ENCODE assay signal across 8 cellular contexts in genomic region chr4:499563-499962, GRCh38.
DNase-seq lines count a peak whose midpoint lies in the region; ATAC-seq and TF ChIP-seq lines count a peak whose summit lies in the region.

No MANE protein-coding gene starts in this region.

- H3K27me3 ChIP-seq in KMS-11 (ENCODE audit: insufficient read depth, low read depth) (no peaks in the 10 kb centered on the region), duodenal mucosa (ENCODE audit: control insufficient read depth in 1 of 2, insufficient read depth in 2 of 2, low read length in 2 of 2) (no peaks in the 10 kb centered on the region)

- H3K36me3 ChIP-seq in KMS-11 (ENCODE audit: insufficient read depth) (no peaks in the 10 kb centered on the region), duodenal mucosa (ENCODE audit: control insufficient read depth in 1 of 2, insufficient read depth in 2 of 2, low read length in 2 of 2) (peaks cover 19 to 43% of the 10 kb centered on the region in 2 donors)

- peaks cover 49% of the 10 kb centered on the region for H3K9me3 Mint-ChIP-seq in nephron progenitor cell

- peak overlapping the region; percentile 57 for H2AFZ ChIP-seq in KMS-11 (ENCODE audit: low read depth)

- TF ChIP-seq CTCF in KMS-11 (conservative IDR thresholded peaks at IDR 0.05; ENCODE audit: low read depth, low read length), result no peak
- no peak for TF ChIP-seq CTCF in nephron progenitor cell (IDR thresholded peaks at IDR 0.05)

- H3K4me1 ChIP-seq in KMS-11 (ENCODE audit: low read depth, poor library complexity, severe bottlenecking), result no peaks in the 10 kb centered on the region
- peaks cover 9 to 10% of the 10 kb centered on the region in 2 donors for H3K4me1 ChIP-seq in duodenal mucosa (ENCODE audit: control insufficient read depth in 1 of 2, insufficient read depth in 2 of 2, low read length in 2 of 2)

- peaks cover 71% of the 10 kb centered on the region for H3K36me3 Mint-ChIP-seq in nephron progenitor cell (ENCODE audit: low read depth)

- peak overlapping the region; percentile 89 for H3K27ac Mint-ChIP-seq in nephron progenitor cell

- H3K79me2 ChIP-seq in KMS-11 (ENCODE audit: insufficient read depth, low read depth), result no peaks in the 10 kb centered on the region

- no peaks in the 10 kb centered on the region for H4K20me1 ChIP-seq in KMS-11 (ENCODE audit: insufficient read depth)

- ATAC-seq in GM18498 (IDR thresholded peaks at IDR 0.05; ENCODE audit: unreplicated experiment) (peak; percentile 7), HG02571 (IDR thresholded peaks at IDR 0.05; ENCODE audit: unreplicated experiment) (no peak)

- H3K4me1 Mint-ChIP-seq in nephron progenitor cell, result peaks cover 23% of the 10 kb centered on the region

- H3K27me3 Mint-ChIP-seq in nephron progenitor cell (ENCODE audit: low read depth, poor library complexity), result peaks cover 5% of the 10 kb centered on the region

- no peak for DNase-seq in nephron progenitor cell
- DNase-seq in medulla oblongata (ENCODE audit: extremely low spot score), result no peak
- DNase-seq in foreskin melanocyte, result no peak
- DNase-seq in activated CD4-positive, CD25-positive, alpha-beta regulatory T cell (lab: John Stamatoyannopoulos, UW), result no peak

- H3K4me3 ChIP-seq in KMS-11 (IDR thresholded peaks at IDR 0.05; ENCODE audit: insufficient read depth, low read depth, low read length), result no peak overlapping the region
- H3K4me3 ChIP-seq in duodenal mucosa (ENCODE audit: low read depth in 1 of 2, low read length in 2 of 2), result peak overlapping the region; percentile 90 to 96

- H3K9ac ChIP-seq in KMS-11 (peak overlapping the region; percentile 68; the same call in 1 of the 2 replicates), duodenal mucosa (ENCODE audit: low read depth in 1 of 2, low read length in 2 of 2) (peak overlapping the region; percentile 85 to 87)

- peak overlapping the region; percentile 42 for H3K4me2 ChIP-seq in KMS-11

- H3K9me3 ChIP-seq in duodenal mucosa (ENCODE audit: control insufficient read depth in 1 of 2, low read length in 2 of 2), result peaks cover 5 to 7% of the 10 kb centered on the region in 2 donors

- peak overlapping the region; percentile 98 for H3K4me3 Mint-ChIP-seq in nephron progenitor cell

- H3K27ac ChIP-seq in KMS-11 (peak overlapping the region; percentile 55), duodenal mucosa (ENCODE audit: low read depth, low read length) (peak overlapping the region; percentile 80)
